Comparison of ENCODE assay signal across 8 cellular contexts in genomic region chr3:194178128-194178527, GRCh38.
"Had no signal": no experiment of that assay in that cellular context is flagged by ENCODE, and none has a peak within 500 bp of the region (broad histone marks: within the 10 kb centered on the region; RNA-seq: fewer than 3 reads in every experiment).

No MANE protein-coding gene starts in this region.

- H3K9me3 Mint-ChIP-seq: HFFc6 had no signal

- H3K4me3 Mint-ChIP-seq: HFFc6 had no signal

- H3K9ac ChIP-seq: GM23248 had no signal

- H3K4me3 ChIP-seq: GM23248, HAP-1 had no signal

- H2AFZ ChIP-seq: GM23248 had no signal

- H3K36me3 ChIP-seq: HAP-1 had no signal

- H3K27ac Mint-ChIP-seq: HFFc6 had no signal

- H3K27ac ChIP-seq: GM23248, HL-60 had no signal

- H3K4me1 ChIP-seq: HAP-1 had no signal

- DNase-seq: GOT3, H7, HFFc6, IMR-90 had no signal

- ATAC-seq: HCT116 had no signal

- H3K9me3 ChIP-seq: HAP-1 had no signal
